ENCODE assay signal across 17 cellular contexts in genomic region chr5:124871299-124871698, GRCh38.
DNase-seq lines count a peak whose midpoint lies in the region; ATAC-seq and TF ChIP-seq lines count a peak whose summit lies in the region.
"Had no signal": no experiment of that assay in that cellular context is flagged by ENCODE, and none has a peak within 500 bp of the region (broad histone marks: within the 10 kb centered on the region; RNA-seq: fewer than 3 reads in every experiment).

No MANE protein-coding gene starts in this region.

- 89 to 96% (median 93%) methylated on average over 2 of the region's 2 CpGs for WGBS in heart left ventricle, 4 donors

- H3K27ac ChIP-seq in HEK293 (ENCODE audit: extremely low read depth, low read depth, low read length) (no peak overlapping the region), heart left ventricle (no peak overlapping the region)
- H3K27ac ChIP-seq: epithelial cell of prostate, HL-60, left ventricle myocardium inferior had no signal

- no peak for ATAC-seq in omental fat pad (ENCODE audit: low FRiP score)
- no peak for ATAC-seq in heart left ventricle
- ATAC-seq in HG02938 (IDR thresholded peaks at IDR 0.05; ENCODE audit: unreplicated experiment) = no peak
- ATAC-seq: activated CD8-positive, alpha-beta T cell treated with anti-CD3 and anti-CD28 coated beads, Interleukin-2, amount 10 ng/mL, durations not matched to agents 7 days and 5 days; naive thymus-derived CD8-positive, alpha-beta T cell had no signal

- H3K9me3 ChIP-seq in HEK293 (ENCODE audit: control insufficient read depth, insufficient read depth, low read depth, low read length) = no peaks in the 10 kb centered on the region
- no peaks in the 10 kb centered on the region for H3K9me3 ChIP-seq in heart left ventricle
- H3K9me3 ChIP-seq: left ventricle myocardium inferior had no signal

- TF ChIP-seq CTCF in AG09309 (IDR thresholded peaks at IDR 0.05; ENCODE audit: control insufficient read depth, insufficient read depth, low read depth, low read length, missing control alignments) (no peak), HEK293 (tag by site-specific recombination; IDR thresholded peaks at IDR 0.05) (no peak), fibroblast of mammary gland (conservative IDR thresholded peaks at IDR 0.05; ENCODE audit: control insufficient read depth, insufficient read depth, low read depth, low read length) (no peak), omental fat pad (IDR thresholded peaks at IDR 0.05) (no peak), heart left ventricle (IDR thresholded peaks at IDR 0.05) (no peak)

- peaks cover 33% of the 10 kb centered on the region for H3K4me1 ChIP-seq in HEK293 (ENCODE audit: control insufficient read depth, insufficient read depth, low read length)
- H3K4me1 ChIP-seq in heart left ventricle = peaks cover 0 to 36% (median 11%) of the 10 kb centered on the region in 12 donors

- intact Hi-C loops in heart left ventricle (cut with DNase I) = no loop called here

- CTCF ChIA-PET in HEK293 (lab: Yijun Ruan, JAX) = interaction anchor here (0.6 to 1.1 kb wide), 3 partner anchors 10 to 73 kb away, joined by 3 read pairs; no protein-coding TSS in a partner anchor

- POLR2A ChIA-PET in HEK293 (lab: Yijun Ruan, JAX) = no interaction called here

- DNase-seq in AG09309 (ENCODE audit: low read depth) (peak; percentile 16), RPMI7951 (ENCODE audit: low read depth) (peak; percentile 62), fibroblast of mammary gland (ENCODE audit: low read depth) (peak; percentile 59), omental fat pad (ENCODE audit: low spot score) (no peak), heart left ventricle (no peak), germinal center (ENCODE audit: low spot score) (no peak)
- DNase-seq: activated CD8-positive, alpha-beta T cell treated with anti-CD3 and anti-CD28 coated beads, Interleukin-2, amount 10 ng/mL, durations not matched to agents 7 days and 5 days; activated effector memory CD4-positive, alpha-beta T cell treated with Interleukin-2 at 50 U/mL for 16 hours; central memory CD4-positive, alpha-beta T cell; Kasumi-1; left ventricle myocardium inferior; naive thymus-derived CD8-positive, alpha-beta T cell; stimulated activated CD4-positive, alpha-beta T cell treated with anti-CD3 and anti-CD28 coated beads, Interleukin-15, amount 100 ng/mL, for 24 hours had no signal

- no peaks in the 10 kb centered on the region for H3K36me3 ChIP-seq in HEK293 (ENCODE audit: control insufficient read depth in 2 of 2, insufficient read depth in 1 of 2, low read length in 2 of 2)
- no peaks in the 10 kb centered on the region for H3K36me3 ChIP-seq in heart left ventricle
- H3K36me3 ChIP-seq: left ventricle myocardium inferior had no signal

- no peaks in the 10 kb centered on the region for H3K27me3 ChIP-seq in heart left ventricle

- no peak for TF ChIP-seq POLR2A in heart left ventricle (IDR thresholded peaks at IDR 0.05)

- H3K4me3 ChIP-seq in AG09309 (ENCODE audit: control insufficient read depth, low read depth, low read length) = no peak overlapping the region
- H3K4me3 ChIP-seq in HEK293 (ENCODE audit: low read depth, low read length) = no peak overlapping the region
- H3K4me3 ChIP-seq in fibroblast of mammary gland (ENCODE audit: control insufficient read depth, low read depth, low read length) = no peak overlapping the region
- no peak overlapping the region for H3K4me3 ChIP-seq in heart left ventricle
- H3K4me3 ChIP-seq: left ventricle myocardium inferior had no signal

TF ChIP-seq in HEK293, 187 proteins besides CTCF, POLR2A, EP300 and RAD21:
- no peak for TF ChIP-seq ZNF121 (tag by site-specific recombination; IDR thresholded peaks at IDR 0.05)
- TF ChIP-seq SP2 (tag by site-specific recombination; IDR thresholded peaks at IDR 0.05) = no peak
- TF ChIP-seq ZNF362 (tag by site-specific recombination; IDR thresholded peaks at IDR 0.05) = peak; percentile 78; the same call in 1 of the 2 replicates
- TF ChIP-seq ZBTB20 (tag by site-specific recombination; IDR thresholded peaks at IDR 0.05) = peak; percentile 78
- no peak for TF ChIP-seq SALL2 (tag by site-specific recombination; IDR thresholded peaks at IDR 0.05; ENCODE audit: borderline replicate concordance)
- TF ChIP-seq ZNF248 (tag by site-specific recombination; IDR thresholded peaks at IDR 0.05) = no peak
- no peak for TF ChIP-seq ZNF221 (tag by site-specific recombination; IDR thresholded peaks at IDR 0.05; ENCODE audit: borderline replicate concordance)
- TF ChIP-seq PRDM6 (tag by site-specific recombination; IDR thresholded peaks at IDR 0.05) = no peak
- peak; percentile 55; the same call in 1 of the 2 replicates for TF ChIP-seq ZBTB17 (tag by site-specific recombination; IDR thresholded peaks at IDR 0.05)
- TF ChIP-seq ZNF2 (tag by site-specific recombination; IDR thresholded peaks at IDR 0.05) = peak; percentile 57; the same call in 1 of the 2 replicates
- no peak for TF ChIP-seq RBAK (tag by site-specific recombination; IDR thresholded peaks at IDR 0.05)

Comparison
In these comparisons a context has a peak if more than half of its experiments do, and no peak if none do; other contexts are left out.
1. DNase-seq: peak in AG09309 (single experiment), RPMI7951 (single experiment) and fibroblast of mammary gland (single experiment); none in omental fat pad (single experiment), heart left ventricle (0 of 5) and germinal center (single experiment).